21 cellular contexts compared by ENCODE assay signal in genomic region chr5:142125963-142126362, GRCh38.
"Had no signal": no experiment of that assay in that cellular context is flagged by ENCODE, and none has a peak within 500 bp of the region (broad histone marks: within the 10 kb centered on the region; RNA-seq: fewer than 3 reads in every experiment).

No MANE protein-coding gene starts in this region.

- H3K4me1 Mint-ChIP-seq: neural progenitor cell had no signal

- H3K27me3 Mint-ChIP-seq: effector memory CD8-positive, alpha-beta T cell; memory B cell; naive B cell; stimulated activated memory B cell treated with anti-CD40 and anti-IgM and Interleukin-4, amounts not matched to agents 10 μg/mL and 1 μg/mL and 100 μg/mL, for 72 hours; type B pancreatic cell had no signal

- H2AFZ ChIP-seq: neural progenitor cell had no signal

- H3K27me3 ChIP-seq: neural progenitor cell, spleen, testis, tibial artery had no signal

- ATAC-seq: effector memory CD8-positive, alpha-beta T cell; left lobe of liver; psoas muscle; right cardiac atrium; stimulated activated memory B cell treated with anti-CD40 and anti-IgM and Interleukin-4, amounts not matched to agents 10 μg/mL and 1 μg/mL and 100 μg/mL, for 72 hours; stimulated activated naive CD8-positive, alpha-beta T cell treated with anti-CD3 and anti-CD28 coated beads, Interleukin-15, Interleukin-2, amounts not matched to agents 100 U/mL and 50 U/mL, for 24 hours had no signal

- H3K4me3 Mint-ChIP-seq: memory B cell; naive B cell; nephron; neural progenitor cell; stimulated activated memory B cell treated with anti-CD40 and anti-IgM and Interleukin-4, amounts not matched to agents 10 μg/mL and 1 μg/mL and 100 μg/mL, for 72 hours; type B pancreatic cell had no signal

- H3K4me2 ChIP-seq: neural progenitor cell had no signal

- H3K4me3 ChIP-seq: lung, neural progenitor cell, psoas muscle, skin epidermis, spleen, testis, tibial artery had no signal

- DNase-seq: cortex of kidney; effector memory CD8-positive, alpha-beta T cell; kidney; naive B cell; posterior cingulate gyrus; psoas muscle; right cardiac atrium; spleen; stimulated activated CD4-positive, alpha-beta T cell treated with anti-CD3 and anti-CD28 coated beads, Interleukin-4, amount 100 ng/mL, for 4 hours; stimulated activated naive CD8-positive, alpha-beta T cell treated with anti-CD3 and anti-CD28 coated beads, Interleukin-15, Interleukin-2, amounts not matched to agents 100 U/mL and 50 U/mL, for 24 hours; substantia nigra; testis; tibial artery had no signal

- H3K9me3 Mint-ChIP-seq: effector memory CD8-positive, alpha-beta T cell; memory B cell; stimulated activated memory B cell treated with anti-CD40 and anti-IgM and Interleukin-4, amounts not matched to agents 10 μg/mL and 1 μg/mL and 100 μg/mL, for 72 hours; type B pancreatic cell had no signal

- H3K9me3 ChIP-seq: psoas muscle, testis, tibial artery had no signal

- H3K27ac ChIP-seq: neural progenitor cell, psoas muscle, skin epidermis, testis, tibial artery had no signal

- H3K9ac ChIP-seq: neural progenitor cell had no signal

- H3K36me3 ChIP-seq: neural progenitor cell had no signal

- H3K27ac Mint-ChIP-seq: effector memory CD8-positive, alpha-beta T cell; memory B cell; nephron; neural progenitor cell; stimulated activated memory B cell treated with anti-CD40 and anti-IgM and Interleukin-4, amounts not matched to agents 10 μg/mL and 1 μg/mL and 100 μg/mL, for 72 hours; type B pancreatic cell had no signal

- H3K4me1 ChIP-seq: neural progenitor cell, testis had no signal
